ENCODE assay signal across 16 cellular contexts in genomic region chr3:194244167-194244566, GRCh38.
DNase-seq lines count a peak whose midpoint lies in the region; ATAC-seq, FAIRE-seq and TF ChIP-seq lines count a peak whose summit lies in the region.
"Had no signal": no experiment of that assay in that cellular context is flagged by ENCODE, and none has a peak within 500 bp of the region (broad histone marks: within the 10 kb centered on the region; RNA-seq: fewer than 3 reads in every experiment).

No MANE protein-coding gene starts in this region.

- H3K4me1 ChIP-seq in right atrium auricular region (peaks cover 0 to 3% of the 10 kb centered on the region in 2 donors), hepatocyte (ENCODE audit: insufficient read depth) (peaks cover 21% of the 10 kb centered on the region), small intestine (ENCODE audit: control insufficient read depth in 2 of 2, insufficient read depth in 1 of 2, low read depth in 1 of 2, low read length in 1 of 2) (no peaks in the 10 kb centered on the region)

- H3K36me3 Mint-ChIP-seq in endothelial cell (ENCODE audit: low read depth, unreplicated experiment) = no peaks in the 10 kb centered on the region
- peaks cover 2% of the 10 kb centered on the region for H3K36me3 Mint-ChIP-seq in activated CD4-positive, alpha-beta memory T cell treated with anti-CD3 and anti-CD28 coated beads, Interleukin-2, amount 10 ng/mL, durations not matched to agents 7 days and 5 days (ENCODE audit: low read depth)
- H3K36me3 Mint-ChIP-seq: CD14-positive monocyte; CD4-positive, alpha-beta memory T cell had no signal

- H2AFZ ChIP-seq in hepatocyte = no peak overlapping the region

- ATAC-seq in left cardiac atrium (no peak), HG03439 (IDR thresholded peaks at IDR 0.05; ENCODE audit: unreplicated experiment) (no peak)

- WGBS in hepatocyte (ENCODE audit: low lambda C conversion rate, missing lambda C conversion rate) = 61% methylated on average over 6 of the region's 6 CpGs
- 19 to 65% (median 32%) methylated on average over 6 of the region's 6 CpGs for WGBS in small intestine, 3 donors

- H3K27ac ChIP-seq in right atrium auricular region = no peak overlapping the region
- H3K27ac ChIP-seq in hepatocyte = peak overlapping the region; percentile 13
- no peak overlapping the region for H3K27ac ChIP-seq in small intestine (ENCODE audit: low read depth in 1 of 2, low read length in 1 of 2)
- H3K27ac ChIP-seq: BLaER1 had no signal

- no peaks in the 10 kb centered on the region for H3K9me2 ChIP-seq in hepatocyte (replicated peaks; ENCODE audit: insufficient read depth)

- TF ChIP-seq CTCF in right atrium auricular region (IDR thresholded peaks at IDR 0.05) (no peak), hepatocyte (IDR thresholded peaks at IDR 0.05; ENCODE audit: poor library complexity) (no peak), endothelial cell (IDR thresholded peaks at IDR 0.05; ENCODE audit: unreplicated experiment) (no peak)

- H4K20me1 ChIP-seq in hepatocyte (ENCODE audit: insufficient read depth, poor library complexity, severe bottlenecking) = no peaks in the 10 kb centered on the region
- H4K20me1 ChIP-seq: BLaER1 had no signal

- no peaks in the 10 kb centered on the region for H3K79me2 ChIP-seq in hepatocyte

- no peak overlapping the region for H3K27ac Mint-ChIP-seq in endothelial cell (ENCODE audit: unreplicated experiment)
- no peak overlapping the region for H3K27ac Mint-ChIP-seq in activated CD4-positive, alpha-beta memory T cell treated with anti-CD3 and anti-CD28 coated beads, Interleukin-2, amount 10 ng/mL, durations not matched to agents 7 days and 5 days
- H3K27ac Mint-ChIP-seq: CD14-positive monocyte; CD4-positive, alpha-beta memory T cell; H9 had no signal

- H3K27me3 Mint-ChIP-seq in endothelial cell (ENCODE audit: unreplicated experiment) = no peaks in the 10 kb centered on the region
- H3K27me3 Mint-ChIP-seq in activated CD4-positive, alpha-beta memory T cell treated with anti-CD3 and anti-CD28 coated beads, Interleukin-2, amount 10 ng/mL, durations not matched to agents 7 days and 5 days = peaks cover 54% of the 10 kb centered on the region

- intact Hi-C loops in left cardiac atrium (cut with DNase I) = loop anchor here in 1 of 2 donors (10.0 kb wide), 1 partner anchor 59 kb away; no protein-coding TSS in a partner anchor

- CTCF ChIA-PET in activated CD4-positive, alpha-beta memory T cell treated with anti-CD3 and anti-CD28 coated beads, Interleukin-2, amount 10 ng/mL, durations not matched to agents 7 days and 5 days (lab: Charles Lee) = no interaction called here

- H3K4me2 ChIP-seq in hepatocyte = peak overlapping the region; percentile 48
- H3K4me2 ChIP-seq: BLaER1 had no signal

- H3K4me1 Mint-ChIP-seq in endothelial cell (ENCODE audit: unreplicated experiment) = peaks cover 26% of the 10 kb centered on the region
- H3K4me1 Mint-ChIP-seq in activated CD4-positive, alpha-beta memory T cell treated with anti-CD3 and anti-CD28 coated beads, Interleukin-2, amount 10 ng/mL, durations not matched to agents 7 days and 5 days = no peaks in the 10 kb centered on the region

- POLR2A ChIA-PET in activated CD4-positive, alpha-beta memory T cell treated with anti-CD3 and anti-CD28 coated beads, Interleukin-2, amount 10 ng/mL, durations not matched to agents 7 days and 5 days (lab: Charles Lee) = no interaction called here

- H3K36me3 ChIP-seq in right atrium auricular region (no peaks in the 10 kb centered on the region), hepatocyte (replicated peaks; ENCODE audit: insufficient read depth, low read depth) (no peaks in the 10 kb centered on the region), small intestine (ENCODE audit: control insufficient read depth in 2 of 2, insufficient read depth in 2 of 2, low read length in 2 of 2) (no peaks in the 10 kb centered on the region)
- H3K36me3 ChIP-seq: BLaER1 had no signal

- no peak overlapping the region for H3K4me3 Mint-ChIP-seq in endothelial cell (ENCODE audit: unreplicated experiment)
- H3K4me3 Mint-ChIP-seq in activated CD4-positive, alpha-beta memory T cell treated with anti-CD3 and anti-CD28 coated beads, Interleukin-2, amount 10 ng/mL, durations not matched to agents 7 days and 5 days = no peak overlapping the region
- H3K4me3 Mint-ChIP-seq: CD14-positive monocyte; CD4-positive, alpha-beta memory T cell; H9 had no signal

- no peaks in the 10 kb centered on the region for H3K9me3 Mint-ChIP-seq in endothelial cell (ENCODE audit: unreplicated experiment)
- no peaks in the 10 kb centered on the region for H3K9me3 Mint-ChIP-seq in activated CD4-positive, alpha-beta memory T cell treated with anti-CD3 and anti-CD28 coated beads, Interleukin-2, amount 10 ng/mL, durations not matched to agents 7 days and 5 days
- H3K9me3 Mint-ChIP-seq: CD14-positive monocyte; CD4-positive, alpha-beta memory T cell; H9 had no signal

- DNase-seq in right atrium auricular region (ENCODE audit: low spot score) = peak; percentile 50
- no peak for DNase-seq in left cardiac atrium
- no peak for DNase-seq in hepatocyte (ENCODE audit: low spot score)
- DNase-seq in small intestine = peak; percentile 84
- no peak for DNase-seq in endothelial cell (ENCODE audit: low spot score)
- no peak for DNase-seq in activated CD4-positive, alpha-beta memory T cell treated with anti-CD3 and anti-CD28 coated beads, Interleukin-2, amount 10 ng/mL, durations not matched to agents 7 days and 5 days
- DNase-seq: 8988T; Calu3; CD4-positive, alpha-beta memory T cell; DMS79 treated with DMSO at 0.1 percent for 48 hours; GF-D8; H9 had no signal

- FAIRE-seq in small intestine (lab: Jason Lieb, UNC) = no peak
- FAIRE-seq: H1 had no signal

- H3K9me3 ChIP-seq in right atrium auricular region (no peaks in the 10 kb centered on the region), hepatocyte (ENCODE audit: low read depth) (no peaks in the 10 kb centered on the region), small intestine (ENCODE audit: control insufficient read depth, low read depth) (no peaks in the 10 kb centered on the region)
- H3K9me3 ChIP-seq: BLaER1 had no signal

- no peak overlapping the region for H3K4me3 ChIP-seq in right atrium auricular region
- no peak overlapping the region for H3K4me3 ChIP-seq in hepatocyte
- no peak overlapping the region for H3K4me3 ChIP-seq in small intestine (ENCODE audit: low read depth in 1 of 2, low read length in 2 of 2)
- H3K4me3 ChIP-seq: BLaER1 had no signal

- H3K27me3 ChIP-seq in right atrium auricular region (no peaks in the 10 kb centered on the region), hepatocyte (no peaks in the 10 kb centered on the region), small intestine (ENCODE audit: control insufficient read depth in 2 of 2, insufficient read depth in 2 of 2, low read length in 2 of 2) (no peaks in the 10 kb centered on the region)

Comparison
In these comparisons a context has a peak if more than half of its experiments do, and no peak if none do; other contexts are left out.
1. DNase-seq: peak in right atrium auricular region (single experiment) and small intestine (single experiment); none in left cardiac atrium (single experiment), hepatocyte (single experiment), endothelial cell (single experiment) and activated CD4-positive, alpha-beta memory T cell treated with anti-CD3 and anti-CD28 coated beads, Interleukin-2, amount 10 ng/mL, durations not matched to agents 7 days and 5 days (single experiment).